ENCODE assay signal across 8 cellular contexts in genomic region chrX:154380153-154380552, GRCh38. TPM values are rescaled to one million over a fixed set of nuclear protein-coding genes. Genes with fewer than 3 reads are reported as not detected.
A peak's percentile ranks its signal among the peaks of the same experiment; 100 is the strongest.
DNase-seq lines count a peak whose midpoint lies in the region; ATAC-seq and TF ChIP-seq lines count a peak whose summit lies in the region.

No MANE protein-coding gene starts in this region.

- H3K4me3 ChIP-seq in AG04450 (ENCODE audit: low read depth, low read length) (peak overlapping the region; percentile 63), KMS-11 (IDR thresholded peaks at IDR 0.05; ENCODE audit: insufficient read depth, low read depth, low read length) (no peak overlapping the region), coronary artery (peak overlapping the region; percentile 93)

- H3K9ac ChIP-seq in KMS-11: peak overlapping the region; percentile 94; the same call in 1 of the 2 replicates

- H3K36me3 ChIP-seq in KMS-11 (ENCODE audit: insufficient read depth): no peaks in the 10 kb centered on the region

- no peaks in the 10 kb centered on the region for H3K9me3 ChIP-seq in AG04450 (ENCODE audit: control insufficient read depth, insufficient read depth, low read length)

- H3K27ac Mint-ChIP-seq in naive B cell: peak overlapping the region; percentile 85 to 96 (median 92)

- H3K27ac ChIP-seq in AG04450 (ENCODE audit: low read depth, low read length): peak overlapping the region; percentile 11
- 0 out of 2 replicates have a peak overlapping the region, but pooled peaks have one; percentile 82 for H3K27ac ChIP-seq in KMS-11
- H3K27ac ChIP-seq in coronary artery: peak overlapping the region; percentile 97 to 99

- peaks cover 6 to 23% (median 20%) of the 10 kb centered on the region in 3 donors for H3K4me1 Mint-ChIP-seq in naive B cell

- peaks cover 13% of the 10 kb centered on the region for H3K4me1 ChIP-seq in KMS-11 (ENCODE audit: low read depth, poor library complexity, severe bottlenecking)

- POLR2A ChIA-PET in AG04450 (lab: Yijun Ruan, JAX): interaction anchor here (1.0 to 1.5 kb wide), 2 partner anchors 9 to 10 kb away, joined by 5 to 16 read pairs; no protein-coding TSS in a partner anchor

- DNase-seq in AG04450 (ENCODE audit: low read depth, low spot score): no peak
- no peak for DNase-seq in coronary artery (ENCODE audit: low spot score)
- DNase-seq in naive B cell: no peak
- DNase-seq in OCI-M2 (lab: John Stamatoyannopoulos, UW; ENCODE audit: unreplicated experiment): no peak
- no peak for DNase-seq in NCI-H2107 treated with DMSO at 0.1 percent for 48 hours (lab: John Stamatoyannopoulos, UW; ENCODE audit: unreplicated experiment)
- no peak for DNase-seq in cerebellum (ENCODE audit: low spot score)

- TF ChIP-seq CTCF in AG04450 (IDR thresholded peaks at IDR 0.05; ENCODE audit: low read depth, low read length) (no peak), KMS-11 (conservative IDR thresholded peaks at IDR 0.05; ENCODE audit: low read depth, low read length) (no peak), coronary artery (IDR thresholded peaks at IDR 0.05) (no peak)

- H3K27me3 ChIP-seq in AG04450 (ENCODE audit: control insufficient read depth, insufficient read depth, low read length) (no peaks in the 10 kb centered on the region), KMS-11 (ENCODE audit: insufficient read depth, low read depth) (no peaks in the 10 kb centered on the region)

- peak overlapping the region; percentile 31 for H3K4me2 ChIP-seq in KMS-11

- H3K4me3 Mint-ChIP-seq in naive B cell: peak overlapping the region; percentile 71 to 92 (median 82)

- H3K9me3 Mint-ChIP-seq in naive B cell: peaks cover 0 to 2% (median 0%) of the 10 kb centered on the region in 7 donors

- H3K79me2 ChIP-seq in KMS-11 (ENCODE audit: insufficient read depth, low read depth): peaks cover 7% of the 10 kb centered on the region; the same call in 1 of the 2 replicates

- H3K27me3 Mint-ChIP-seq in naive B cell: no peaks in the 10 kb centered on the region

- CTCF ChIA-PET in AG04450 (lab: Charles Lee): no interaction called here

- no peak overlapping the region for H2AFZ ChIP-seq in KMS-11 (ENCODE audit: low read depth)

- no peaks in the 10 kb centered on the region for H3K36me3 Mint-ChIP-seq in naive B cell

- ATAC-seq in naive B cell (ENCODE audit: low read depth in 2 of 2) (no peak), HG03342 (IDR thresholded peaks at IDR 0.05; ENCODE audit: unreplicated experiment) (no peak)

- no peaks in the 10 kb centered on the region for H4K20me1 ChIP-seq in KMS-11 (ENCODE audit: insufficient read depth)

RNA-seq across cellular contexts. Expression of gene EMD, which starts 1.1 kb away (rescaled TPM):
- polyA plus RNA-seq in AG04450 (2011; rRNA removed): 30.2 and 30.8 TPM in 2 replicates
- 32.1 and 34.1 TPM in 2 replicates for polyA minus RNA-seq in AG04450 (2011; rRNA and poly(A)+ RNA removed)
- 10 to 100 TPM; 25.0 to 29.6 (median 27.2) TPM for polyA plus RNA-seq in naive B cell (ENCODE audit: low read depth in 6 of 6)
- 18.8 TPM for total RNA-seq in cerebellum

RNA-seq across cellular contexts. Expression of gene FLNA, which starts 5.7 kb away (rescaled TPM):
- polyA plus RNA-seq in AG04450 (2011; rRNA removed) (605 and 863 TPM in 2 replicates), naive B cell (ENCODE audit: low read depth in 6 of 6) (100 to 1,000 TPM in 2 of 6 donors, 10 to 100 TPM in 4; 39.6 to 269 (median 78.3) TPM)
- 2,648 and 3,897 TPM in 2 replicates for polyA minus RNA-seq in AG04450 (2011; rRNA and poly(A)+ RNA removed)
- 131 TPM for total RNA-seq in cerebellum

RNA-seq across cellular contexts. Expression of gene RPL10, which starts 18.0 kb away (rescaled TPM):
- 3,912 and 4,828 TPM in 2 replicates for polyA plus RNA-seq in AG04450 (2011; rRNA removed)
- 1,196 and 1,530 TPM in 2 replicates for polyA minus RNA-seq in AG04450 (2011; rRNA and poly(A)+ RNA removed)
- polyA plus RNA-seq in naive B cell (ENCODE audit: low read depth in 6 of 6): 1,000 to 10,000 TPM; 3,636 to 5,147 (median 4,635) TPM
- total RNA-seq in cerebellum: 1,446 TPM

RNA-seq across cellular contexts. Expression of gene DNASE1L1, which starts 28.9 kb away (rescaled TPM):
- polyA plus RNA-seq in AG04450 (2011; rRNA removed) (25.7 and 36.6 TPM in 2 replicates), naive B cell (ENCODE audit: low read depth in 6 of 6) (10 to 100 TPM in 5 of 6 donors, 1 to 10 TPM in 1; 9.5 to 23.1 (median 14.3) TPM)
- polyA minus RNA-seq in AG04450 (2011; rRNA and poly(A)+ RNA removed): 17.5 and 27.0 TPM in 2 replicates
- total RNA-seq in cerebellum: 5.1 TPM

RNA-seq across cellular contexts. Expression of gene TAFAZZIN, which starts 31.2 kb away (rescaled TPM):
- polyA plus RNA-seq in AG04450 (2011; rRNA removed) (13.0 and 15.3 TPM in 2 replicates), naive B cell (ENCODE audit: low read depth in 6 of 6) (10 to 100 TPM; 31.6 to 50.2 (median 36.6) TPM)
- 11.5 and 14.0 TPM in 2 replicates for polyA minus RNA-seq in AG04450 (2011; rRNA and poly(A)+ RNA removed)
- total RNA-seq in cerebellum: 14.9 TPM

Comparison
In these comparisons a context has a peak if more than half of its experiments do, and no peak if none do; other contexts are left out.
1. H3K27ac ChIP-seq: peak in every context shown above with its lines; median percentile 98 in coronary artery; 82 in KMS-11; 11 in AG04450.